Comparison of ENCODE assay signal across 21 cellular contexts in genomic region chr6:25448965-25449538, GRCh38.
DNase-seq lines count a peak whose midpoint lies in the region; ATAC-seq and TF ChIP-seq lines count a peak whose summit lies in the region.
"Had no signal": no experiment of that assay in that cellular context is flagged by ENCODE, and none has a peak within 500 bp of the region (broad histone marks: within the 10 kb centered on the region; RNA-seq: fewer than 3 reads in every experiment).

No MANE protein-coding gene starts in this region.

- H3K36me3 ChIP-seq in RWPE2 (ENCODE audit: low read depth): no peaks in the 10 kb centered on the region
- H3K36me3 ChIP-seq in colonic mucosa: no peaks in the 10 kb centered on the region
- H3K36me3 ChIP-seq: right atrium auricular region had no signal

- no peaks in the 10 kb centered on the region for H3K27me3 ChIP-seq in RWPE2 (ENCODE audit: insufficient read depth, poor library complexity, severe bottlenecking)
- no peaks in the 10 kb centered on the region for H3K27me3 ChIP-seq in colonic mucosa
- H3K27me3 ChIP-seq: right atrium auricular region, stomach had no signal

- ATAC-seq in RWPE2 (ENCODE audit: low read depth) (peak; percentile 68), GM18502 (IDR thresholded peaks at IDR 0.05; ENCODE audit: poor library complexity, unreplicated experiment) (no peak), HG03159 (IDR thresholded peaks at IDR 0.05; ENCODE audit: unreplicated experiment) (no peak)
- ATAC-seq: Right ventricle myocardium inferior had no signal

- no peaks in the 10 kb centered on the region for H3K27me3 Mint-ChIP-seq in progenitor cell of endocrine pancreas
- H3K27me3 Mint-ChIP-seq: memory B cell, naive B cell, type B pancreatic cell had no signal

- H3K4me1 ChIP-seq in RWPE2 (ENCODE audit: insufficient read depth, poor library complexity, severe bottlenecking) (peaks cover 22% of the 10 kb centered on the region), colonic mucosa (no peaks in the 10 kb centered on the region)
- H3K4me1 ChIP-seq: right atrium auricular region had no signal

- no peak overlapping the region for H3K4me3 Mint-ChIP-seq in progenitor cell of endocrine pancreas (ENCODE audit: low read depth)
- H3K4me3 Mint-ChIP-seq: CD8-positive, alpha-beta memory T cell; memory B cell; naive B cell; type B pancreatic cell had no signal

- H3K9me3 Mint-ChIP-seq in progenitor cell of endocrine pancreas (ENCODE audit: low read depth): peaks cover 8% of the 10 kb centered on the region

- H3K27ac ChIP-seq in RWPE2 (ENCODE audit: poor library complexity, severe bottlenecking): peak overlapping the region; percentile 33
- H3K27ac ChIP-seq in epithelial cell of prostate: peak overlapping the region; percentile 84
- H3K27ac ChIP-seq in colonic mucosa: no peak overlapping the region
- H3K27ac ChIP-seq: 22Rv1, GM23248, KMS-11, right atrium auricular region had no signal

- H3K9me3 ChIP-seq in RWPE2 (ENCODE audit: severe bottlenecking): peaks cover 6% of the 10 kb centered on the region
- H3K9me3 ChIP-seq in colonic mucosa: no peaks in the 10 kb centered on the region

- peaks cover 35% of the 10 kb centered on the region for H3K36me3 Mint-ChIP-seq in progenitor cell of endocrine pancreas (ENCODE audit: insufficient read depth)

- DNase-seq in NCI-H2171 treated with DMSO at 0.1 percent for 48 hours (lab: John Stamatoyannopoulos, UW) (peak; percentile 34), NCI-H2171 (lab: John Stamatoyannopoulos, UW) (no peak), RWPE2 (ENCODE audit: low spot score) (no peak), epithelial cell of prostate (ENCODE audit: low read depth, low spot score) (no peak), progenitor cell of endocrine pancreas (ENCODE audit: low spot score, unreplicated experiment) (no peak), colonic mucosa (no peak)
- DNase-seq: activated T-cell treated with anti-CD3 and anti-CD28 coated beads, Interleukin-2, amount 50 U/mL, for 1 hour; CD8-positive, alpha-beta memory T cell; GM23248; naive B cell; stimulated activated CD4-positive, alpha-beta T cell treated with anti-CD3 and anti-CD28 coated beads, Interleukin-4, amount 100 ng/mL, for 4 hours; stomach; T1000 had no signal

- H3K27ac Mint-ChIP-seq in progenitor cell of endocrine pancreas: peak overlapping the region; percentile 30
- H3K27ac Mint-ChIP-seq: memory B cell, type B pancreatic cell had no signal

- intact Hi-C loops in colonic mucosa (cut with DNase I): no loop called here

- H3K4me3 ChIP-seq in RWPE2 (ENCODE audit: severe bottlenecking) (no peak overlapping the region), colonic mucosa (no peak overlapping the region)
- H3K4me3 ChIP-seq: GM23248, right atrium auricular region, stomach had no signal

- peaks cover 9% of the 10 kb centered on the region for H3K4me1 Mint-ChIP-seq in progenitor cell of endocrine pancreas (ENCODE audit: low read depth)

- no peak overlapping the region for H3K9ac ChIP-seq in colonic mucosa (ENCODE audit: low read depth in 2 of 2, low read length in 2 of 2)
- H3K9ac ChIP-seq: GM23248, KMS-11 had no signal

- TF ChIP-seq CTCF in RWPE2 (IDR thresholded peaks at IDR 0.05; ENCODE audit: poor library complexity, severe bottlenecking) (no peak), progenitor cell of endocrine pancreas (IDR thresholded peaks at IDR 0.05; ENCODE audit: unreplicated experiment) (no peak), colonic mucosa (IDR thresholded peaks at IDR 0.05) (no peak)
